16 cellular contexts compared by ENCODE assay signal in the genomic region with DNA sequence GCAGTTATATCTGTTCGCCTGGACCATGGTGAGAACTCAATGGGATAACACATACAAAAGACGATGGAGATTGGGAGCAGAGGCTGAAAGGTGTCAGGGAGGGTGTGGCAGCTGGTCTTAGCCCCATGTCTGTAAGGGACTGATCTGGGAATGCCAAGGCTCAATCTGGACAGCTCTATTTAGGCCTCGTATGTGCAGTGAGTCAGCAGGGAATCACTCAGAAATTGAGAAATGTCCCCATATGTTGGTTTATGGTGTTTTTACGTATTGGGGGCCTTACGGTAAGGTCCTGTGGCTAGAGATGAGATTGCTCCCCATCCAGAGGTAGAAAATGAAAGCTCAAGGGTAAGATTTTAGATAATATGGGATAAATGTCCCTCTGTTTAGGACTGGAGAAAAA.
"Had no signal": no experiment of that assay in that cellular context is flagged by ENCODE, and none has a peak within 500 bp of the region (broad histone marks: within the 10 kb centered on the region; RNA-seq: fewer than 3 reads in every experiment).

No MANE protein-coding gene starts in this region.

- H3K4me1 ChIP-seq: esophagus squamous epithelium, parathyroid adenoma had no signal

- H3K9ac ChIP-seq: parathyroid adenoma had no signal

- H3K4me3 ChIP-seq: cardiac muscle cell, esophagus squamous epithelium, lung, tibial nerve had no signal

- H3K36me3 ChIP-seq: cardiac muscle cell, esophagus squamous epithelium, tibial nerve had no signal

- ATAC-seq: activated CD8-positive, alpha-beta memory T cell treated with anti-CD3 and anti-CD28 coated beads, Interleukin-2, amount 10 ng/mL, durations not matched to agents 7 days and 5 days; activated T-cell treated with anti-CD3 and anti-CD28 coated beads, Interleukin-2, amount 50 U/mL, for 4 hours; left cardiac atrium; naive thymus-derived CD4-positive, alpha-beta T cell had no signal

- H3K9me3 ChIP-seq: esophagus squamous epithelium, tibial nerve had no signal

- H3K27me3 ChIP-seq: cardiac muscle cell, esophagus squamous epithelium, tibial nerve had no signal

- DNase-seq: activated CD4-positive, alpha-beta T cell treated with anti-CD3 and anti-CD28 coated beads, Interleukin-2, amount 50 U/mL, for 48 hours; activated CD4-positive, CD25-positive, alpha-beta regulatory T cell treated with anti-CD3 and anti-CD28 coated beads, Interleukin-2, amount 50 U/mL, for 72 hours; activated CD8-positive, alpha-beta memory T cell treated with anti-CD3 and anti-CD28 coated beads, Interleukin-2, amount 10 ng/mL, durations not matched to agents 7 days and 5 days; activated gamma-delta T cell treated with Interleukin-2 at 50 U/mL for 16 hours; activated naive CD8-positive, alpha-beta T cell treated with anti-CD3 and anti-CD28 coated beads for 36 hours; activated T-cell treated with anti-CD3 and anti-CD28 coated beads, Interleukin-2, amount 50 U/mL, for 4 hours; aorta; esophagus squamous epithelium; hypothalamus; left cardiac atrium; naive thymus-derived CD4-positive, alpha-beta T cell; small intestine had no signal

- H2AFZ ChIP-seq: parathyroid adenoma had no signal

- H3K27ac ChIP-seq: cardiac muscle cell, esophagus squamous epithelium, parathyroid adenoma, tibial nerve had no signal
